ENCODE assay signal across 2 cellular contexts in the genomic region with DNA sequence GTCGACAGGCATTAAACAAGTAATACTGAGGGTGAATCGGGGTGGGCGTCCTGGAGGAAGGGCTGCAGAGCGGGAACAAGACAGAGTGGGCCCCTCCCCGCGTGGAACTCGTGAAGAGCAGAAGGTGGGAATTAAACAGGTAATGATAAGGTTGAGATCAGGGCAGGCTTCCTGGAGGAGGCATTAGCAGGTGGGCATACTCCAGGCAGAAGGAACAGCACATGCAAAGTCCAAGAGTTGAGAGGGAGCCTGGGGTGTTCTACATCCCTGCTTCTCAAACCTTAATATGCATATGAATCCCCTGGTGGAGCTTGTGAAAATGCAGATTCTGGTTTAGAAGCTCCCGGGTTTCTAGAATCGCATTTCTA.
TF ChIP-seq lines count a peak whose summit lies in the region.

No MANE protein-coding gene starts in this region.

TF ChIP-seq in A549, 52 proteins besides CTCF, POLR2A, EP300 and RAD21:
- no peak for TF ChIP-seq MAFK (IDR thresholded peaks at IDR 0.05; ENCODE audit: partially characterized antibody)
- no peak for TF ChIP-seq SREBF2 (IDR thresholded peaks at IDR 0.05)
- TF ChIP-seq JUN (IDR thresholded peaks at IDR 0.05), result no peak
- TF ChIP-seq GATA3 (IDR thresholded peaks at IDR 0.05; ENCODE audit: borderline replicate concordance), result no peak
- TF ChIP-seq RARB (CRISPR knock-in tag; IDR thresholded peaks at IDR 0.05), result no peak
- no peak for TF ChIP-seq CBX2 (IDR thresholded peaks at IDR 0.05; ENCODE audit: borderline replicate concordance, low read depth)
- peak; percentile 64; the same call in 1 of the 2 replicates for TF ChIP-seq KDM1A (IDR thresholded peaks at IDR 0.05; ENCODE audit: low read depth)
- TF ChIP-seq ZC3H11A (IDR thresholded peaks at IDR 0.05), result no peak
- peak; percentile 97 for TF ChIP-seq ZFP36 (IDR thresholded peaks at IDR 0.05; ENCODE audit: borderline replicate concordance, partially characterized antibody)
- TF ChIP-seq MYC (IDR thresholded peaks at IDR 0.05; ENCODE audit: borderline replicate concordance, low read length), result no peak
- no peak for TF ChIP-seq HOXB5 (CRISPR knock-in tag; IDR thresholded peaks at IDR 0.05)

TF ChIP-seq in GM23338, 12 proteins besides CTCF, POLR2A, EP300 and RAD21:
- TF ChIP-seq ZNF114 (CRISPR knock-in tag; IDR thresholded peaks at IDR 0.05), result no peak
- no peak for TF ChIP-seq EZH2phosphoT487 (IDR thresholded peaks at IDR 0.05; ENCODE audit: unreplicated experiment)
- no peak for TF ChIP-seq EZH2 (IDR thresholded peaks at IDR 0.05; ENCODE audit: low read depth, unreplicated experiment)
- TF ChIP-seq POLR2AphosphoS5 (IDR thresholded peaks at IDR 0.05; ENCODE audit: low read depth), result no peak
